Comparison of ENCODE assay signal across 23 cellular contexts in the genomic region with DNA sequence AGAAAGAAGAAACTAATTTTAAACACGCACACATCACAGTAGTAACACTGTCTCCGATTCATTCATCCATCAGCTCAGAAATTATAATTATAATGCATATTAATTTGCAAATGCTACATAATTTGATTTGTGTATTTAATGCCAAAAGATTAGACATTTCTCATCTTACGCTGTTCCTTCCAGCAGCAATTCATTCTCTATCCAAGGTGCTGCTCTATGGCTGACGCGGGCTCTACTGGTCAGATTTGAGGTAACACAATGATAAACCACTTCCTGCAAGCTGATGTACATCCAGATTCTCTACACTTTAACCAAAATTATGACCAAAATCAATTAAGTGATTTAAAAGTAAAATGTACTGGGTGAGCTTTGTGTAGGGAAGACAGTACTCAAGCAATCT.
DNase-seq lines count a peak whose midpoint lies in the region; ATAC-seq and TF ChIP-seq lines count a peak whose summit lies in the region.
"Had no signal": no experiment of that assay in that cellular context is flagged by ENCODE, and none has a peak within 500 bp of the region (broad histone marks: within the 10 kb centered on the region; RNA-seq: fewer than 3 reads in every experiment).

No MANE protein-coding gene starts in this region.

- H2AFZ ChIP-seq in SK-N-SH (ENCODE audit: low read depth): no peak overlapping the region

- H3F3A ChIP-seq in SK-N-SH (replicated peaks; ENCODE audit: insufficient read depth): peaks cover 15% of the 10 kb centered on the region

- H3K27ac ChIP-seq in SK-N-SH (ENCODE audit: low read depth in 2 of 2, low read length in 1 of 2) (peak overlapping the region in 1 of 2 experiments; percentile 71; a peak in 1 of 4 replicates), WERI-Rb-1 (no peak overlapping the region)
- H3K27ac ChIP-seq: HL-60, KMS-11 had no signal

- no peak overlapping the region; the same call in 1 of the 2 replicates for H3K4me2 ChIP-seq in SK-N-SH
- H3K4me2 ChIP-seq: KMS-11 had no signal

- no peak for TF ChIP-seq EP300 in SK-N-SH (IDR thresholded peaks at IDR 0.05; ENCODE audit: borderline replicate concordance in 1 of 2, low read depth in 1 of 2, low read length in 1 of 2)

- no peaks in the 10 kb centered on the region for H4K20me1 ChIP-seq in SK-N-SH (ENCODE audit: insufficient read depth)

- no peaks in the 10 kb centered on the region for H3K36me3 Mint-ChIP-seq in activated CD8-positive, alpha-beta T cell treated with anti-CD3 and anti-CD28 coated beads, Interleukin-2, amount 10 ng/mL, durations not matched to agents 7 days and 5 days (ENCODE audit: low read depth)
- H3K36me3 Mint-ChIP-seq: CD14-positive monocyte, T-cell had no signal

- CTCF ChIA-PET in SK-N-SH (lab: Yijun Ruan, JAX): interaction anchor here (1.2 to 1.7 kb wide), 4 partner anchors 14 to 204 kb away, joined by 3 to 6 read pairs (median 4); partner anchors contain the start of gene ADAMTS16
- CTCF ChIA-PET in activated CD8-positive, alpha-beta T cell treated with anti-CD3 and anti-CD28 coated beads, Interleukin-2, amount 10 ng/mL, durations not matched to agents 7 days and 5 days (lab: Charles Lee): no interaction called here

- no peaks in the 10 kb centered on the region for H3K36me3 ChIP-seq in SK-N-SH (replicated peaks in 1 of 2; ENCODE audit: control insufficient read depth in 1 of 2, insufficient read depth in 2 of 2, low read length in 1 of 2)
- H3K36me3 ChIP-seq in WERI-Rb-1: no peaks in the 10 kb centered on the region

- TF ChIP-seq CTCF in SK-N-SH (IDR thresholded peaks at IDR 0.05) (no peak), WERI-Rb-1 (IDR thresholded peaks at IDR 0.05; ENCODE audit: low read depth, low read length) (no peak)

- no peak overlapping the region for H3K9ac ChIP-seq in SK-N-SH
- H3K9ac ChIP-seq: KMS-11 had no signal

- whole genome bisulfite sequencing in SK-N-SH (ENCODE audit: low lambda C conversion rate): 72% methylated on average over 5 of the region's 5 CpGs

- H3K9me3 ChIP-seq in SK-N-SH (no peaks in the 10 kb centered on the region), WERI-Rb-1 (ENCODE audit: severe bottlenecking) (no peaks in the 10 kb centered on the region)

- H3K4me1 Mint-ChIP-seq in activated CD8-positive, alpha-beta T cell treated with anti-CD3 and anti-CD28 coated beads, Interleukin-2, amount 10 ng/mL, durations not matched to agents 7 days and 5 days (ENCODE audit: low read depth): peaks cover 25% of the 10 kb centered on the region
- H3K4me1 Mint-ChIP-seq: CD14-positive monocyte had no signal

- no peak overlapping the region for H3K4me3 Mint-ChIP-seq in activated CD8-positive, alpha-beta T cell treated with anti-CD3 and anti-CD28 coated beads, Interleukin-2, amount 10 ng/mL, durations not matched to agents 7 days and 5 days
- H3K4me3 Mint-ChIP-seq: CD14-positive monocyte, H9, T-cell had no signal

- H3K9me2 ChIP-seq in SK-N-SH: no peaks in the 10 kb centered on the region

- no peak for ATAC-seq in SK-N-SH treated with all-trans-retinoic acid at 6 μM for 48 hours
- no peak for ATAC-seq in activated CD8-positive, alpha-beta T cell treated with anti-CD3 and anti-CD28 coated beads, Interleukin-2, amount 10 ng/mL, durations not matched to agents 7 days and 5 days
- ATAC-seq: T-cell had no signal

- H3K27ac Mint-ChIP-seq in activated CD8-positive, alpha-beta T cell treated with anti-CD3 and anti-CD28 coated beads, Interleukin-2, amount 10 ng/mL, durations not matched to agents 7 days and 5 days: no peak overlapping the region
- H3K27ac Mint-ChIP-seq: CD14-positive monocyte, T-cell had no signal

- POLR2A ChIA-PET in SK-N-SH (lab: Yijun Ruan, JAX): no interaction called here
- POLR2A ChIA-PET in activated CD8-positive, alpha-beta T cell treated with anti-CD3 and anti-CD28 coated beads, Interleukin-2, amount 10 ng/mL, durations not matched to agents 7 days and 5 days (lab: Charles Lee): no interaction called here

- H3K4me3 ChIP-seq in SK-N-SH (ENCODE audit: low read depth in 2 of 2, low read length in 1 of 2): no peak overlapping the region
- no peak overlapping the region for H3K4me3 ChIP-seq in WERI-Rb-1 (ENCODE audit: low read depth, low read length)

- DNase-seq in SK-N-SH (no peak), cerebellar cortex (ENCODE audit: low spot score) (peak; percentile 17), WERI-Rb-1 (no peak)
- DNase-seq in activated CD8-positive, alpha-beta memory T cell treated with anti-CD3 and anti-CD28 coated beads, Interleukin-2, amount 50 U/mL, for 48 hours: no peak
- DNase-seq in activated CD8-positive, alpha-beta T cell treated with anti-CD3 and anti-CD28 coated beads, Interleukin-2, amount 10 ng/mL, durations not matched to agents 7 days and 5 days: no peak
- DNase-seq: 8988T, AML-193, DMS53, H9, NCI-H1105 treated with DMSO at 0.1 percent for 48 hours, NCI-H2081, NCI-H2171 treated with DMSO at 0.1 percent for 48 hours, NCI-H524 treated with DMSO at 0.1 percent for 48 hours, NCI-H82, OCI-M1, RPMI8226, SHP77 treated with DMSO at 0.1 percent for 48 hours, T-cell had no signal

- no peaks in the 10 kb centered on the region for H3K27me3 ChIP-seq in SK-N-SH (ENCODE audit: insufficient read depth)
- H3K27me3 ChIP-seq in WERI-Rb-1 (ENCODE audit: insufficient read depth, low read depth, severe bottlenecking): peaks cover 25% of the 10 kb centered on the region

- H3K27me3 Mint-ChIP-seq in activated CD8-positive, alpha-beta T cell treated with anti-CD3 and anti-CD28 coated beads, Interleukin-2, amount 10 ng/mL, durations not matched to agents 7 days and 5 days (ENCODE audit: low read depth): no peaks in the 10 kb centered on the region

- H3K79me2 ChIP-seq in SK-N-SH (ENCODE audit: insufficient read depth): no peaks in the 10 kb centered on the region

- no peaks in the 10 kb centered on the region for H3K9me3 Mint-ChIP-seq in activated CD8-positive, alpha-beta T cell treated with anti-CD3 and anti-CD28 coated beads, Interleukin-2, amount 10 ng/mL, durations not matched to agents 7 days and 5 days (ENCODE audit: insufficient read depth)
- H3K9me3 Mint-ChIP-seq: H9, T-cell had no signal

- H3K4me1 ChIP-seq in SK-N-SH (ENCODE audit: control insufficient read depth in 1 of 2, insufficient read depth in 2 of 2, low read depth in 1 of 2, low read length in 1 of 2): peaks cover 27 to 29% of the 10 kb centered on the region in 2 experiments

- no peak for TF ChIP-seq RAD21 in SK-N-SH (IDR thresholded peaks at IDR 0.05; ENCODE audit: low read length)

TF ChIP-seq in SK-N-SH, 30 proteins besides CTCF, POLR2A, EP300 and RAD21 (continues in another document):
- no peak for TF ChIP-seq CHD2 (IDR thresholded peaks at IDR 0.05; ENCODE audit: low read length, partially characterized antibody)

TF ChIP-seq in SK-N-SH treated with all-trans-retinoic acid at 6 μM for 48 hours, 23 proteins besides CTCF, POLR2A, EP300 and RAD21 (continues in another document):
- TF ChIP-seq TOX (CRISPR knock-in tag; IDR thresholded peaks at IDR 0.05; ENCODE audit: borderline replicate concordance) (no peak), PPARA (CRISPR knock-in tag; IDR thresholded peaks at IDR 0.05; ENCODE audit: borderline replicate concordance) (no peak), ISL1 (CRISPR knock-in tag; IDR thresholded peaks at IDR 0.05) (no peak)
- TF ChIP-seq, protein P1, sequence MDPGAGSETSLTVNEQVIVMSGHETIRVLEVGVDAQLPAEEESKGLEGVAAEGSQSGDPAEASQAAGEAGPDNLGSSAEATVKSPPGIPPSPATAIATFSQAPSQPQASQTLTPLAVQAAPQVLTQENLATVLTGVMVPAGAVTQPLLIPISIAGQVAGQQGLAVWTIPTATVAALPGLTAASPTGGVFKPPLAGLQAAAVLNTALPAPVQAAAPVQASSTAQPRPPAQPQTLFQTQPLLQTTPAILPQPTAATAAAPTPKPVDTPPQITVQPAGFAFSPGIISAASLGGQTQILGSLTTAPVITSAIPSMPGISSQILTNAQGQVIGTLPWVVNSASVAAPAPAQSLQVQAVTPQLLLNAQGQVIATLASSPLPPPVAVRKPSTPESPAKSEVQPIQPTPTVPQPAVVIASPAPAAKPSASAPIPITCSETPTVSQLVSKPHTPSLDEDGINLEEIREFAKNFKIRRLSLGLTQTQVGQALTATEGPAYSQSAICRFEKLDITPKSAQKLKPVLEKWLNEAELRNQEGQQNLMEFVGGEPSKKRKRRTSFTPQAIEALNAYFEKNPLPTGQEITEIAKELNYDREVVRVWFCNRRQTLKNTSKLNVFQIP (CRISPR knock-in tag; IDR thresholded peaks at IDR 0.05; ENCODE audit: borderline replicate concordance, low read depth): no peak

TF ChIP-seq in PFSK-1, 5 proteins besides CTCF, POLR2A, EP300 and RAD21:
- TF ChIP-seq FOXP2 (optimal IDR thresholded peaks at IDR 0.05; ENCODE audit: borderline replicate concordance, extremely low read depth, extremely low read length, insufficient read depth) (no peak), POLR2AphosphoS5 (IDR thresholded peaks at IDR 0.05; ENCODE audit: low read depth, low read length) (no peak), TAF1 (IDR thresholded peaks at IDR 0.05; ENCODE audit: borderline replicate concordance, insufficient read depth, low read length) (no peak), SIN3A (IDR thresholded peaks at IDR 0.05; ENCODE audit: borderline replicate concordance, insufficient read depth, low read length) (no peak)
- TF ChIP-seq, protein P2, sequence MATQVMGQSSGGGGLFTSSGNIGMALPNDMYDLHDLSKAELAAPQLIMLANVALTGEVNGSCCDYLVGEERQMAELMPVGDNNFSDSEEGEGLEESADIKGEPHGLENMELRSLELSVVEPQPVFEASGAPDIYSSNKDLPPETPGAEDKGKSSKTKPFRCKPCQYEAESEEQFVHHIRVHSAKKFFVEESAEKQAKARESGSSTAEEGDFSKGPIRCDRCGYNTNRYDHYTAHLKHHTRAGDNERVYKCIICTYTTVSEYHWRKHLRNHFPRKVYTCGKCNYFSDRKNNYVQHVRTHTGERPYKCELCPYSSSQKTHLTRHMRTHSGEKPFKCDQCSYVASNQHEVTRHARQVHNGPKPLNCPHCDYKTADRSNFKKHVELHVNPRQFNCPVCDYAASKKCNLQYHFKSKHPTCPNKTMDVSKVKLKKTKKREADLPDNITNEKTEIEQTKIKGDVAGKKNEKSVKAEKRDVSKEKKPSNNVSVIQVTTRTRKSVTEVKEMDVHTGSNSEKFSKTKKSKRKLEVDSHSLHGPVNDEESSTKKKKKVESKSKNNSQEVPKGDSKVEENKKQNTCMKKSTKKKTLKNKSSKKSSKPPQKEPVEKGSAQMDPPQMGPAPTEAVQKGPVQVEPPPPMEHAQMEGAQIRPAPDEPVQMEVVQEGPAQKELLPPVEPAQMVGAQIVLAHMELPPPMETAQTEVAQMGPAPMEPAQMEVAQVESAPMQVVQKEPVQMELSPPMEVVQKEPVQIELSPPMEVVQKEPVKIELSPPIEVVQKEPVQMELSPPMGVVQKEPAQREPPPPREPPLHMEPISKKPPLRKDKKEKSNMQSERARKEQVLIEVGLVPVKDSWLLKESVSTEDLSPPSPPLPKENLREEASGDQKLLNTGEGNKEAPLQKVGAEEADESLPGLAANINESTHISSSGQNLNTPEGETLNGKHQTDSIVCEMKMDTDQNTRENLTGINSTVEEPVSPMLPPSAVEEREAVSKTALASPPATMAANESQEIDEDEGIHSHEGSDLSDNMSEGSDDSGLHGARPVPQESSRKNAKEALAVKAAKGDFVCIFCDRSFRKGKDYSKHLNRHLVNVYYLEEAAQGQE (IDR thresholded peaks at IDR 0.05; ENCODE audit: insufficient read depth in 1 of 2, low read depth in 2 of 2, low read length in 2 of 2): peak; percentile 71 to 92; a peak in 3 of 4 replicates
